In the genomic region with DNA sequence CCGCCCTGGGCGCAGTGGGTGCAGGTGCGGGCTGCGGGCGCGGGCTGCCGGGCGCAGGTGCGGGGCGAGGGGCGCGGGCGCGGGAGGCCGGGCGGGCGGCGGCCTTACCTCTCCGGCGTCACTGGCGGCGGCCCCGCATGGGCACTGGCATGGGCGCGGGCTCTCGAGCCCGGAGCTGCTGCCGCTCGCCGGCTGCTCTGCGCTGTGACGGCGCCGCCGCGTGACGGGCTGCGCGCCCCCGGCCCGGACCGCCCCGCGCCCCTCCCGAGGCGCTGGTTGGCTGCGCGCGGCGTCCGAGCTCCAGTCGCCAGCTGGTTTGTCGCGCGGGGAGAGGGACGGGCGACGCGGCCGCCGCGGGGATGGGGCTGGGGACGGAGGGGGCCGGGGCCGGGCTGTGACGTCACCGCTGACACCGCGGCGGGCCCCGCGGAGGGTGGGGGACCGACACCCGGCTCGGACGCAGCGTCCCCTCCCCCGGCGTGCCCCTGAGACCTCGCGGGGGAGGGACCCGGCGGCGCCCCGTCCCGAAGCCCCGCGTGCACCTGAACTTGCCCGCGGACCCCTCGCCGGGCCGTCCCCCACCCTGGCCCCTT, we compare ENCODE assay signal across 1 cellular context.
TF ChIP-seq lines count a peak whose summit lies in the region.

A gene with protein sequence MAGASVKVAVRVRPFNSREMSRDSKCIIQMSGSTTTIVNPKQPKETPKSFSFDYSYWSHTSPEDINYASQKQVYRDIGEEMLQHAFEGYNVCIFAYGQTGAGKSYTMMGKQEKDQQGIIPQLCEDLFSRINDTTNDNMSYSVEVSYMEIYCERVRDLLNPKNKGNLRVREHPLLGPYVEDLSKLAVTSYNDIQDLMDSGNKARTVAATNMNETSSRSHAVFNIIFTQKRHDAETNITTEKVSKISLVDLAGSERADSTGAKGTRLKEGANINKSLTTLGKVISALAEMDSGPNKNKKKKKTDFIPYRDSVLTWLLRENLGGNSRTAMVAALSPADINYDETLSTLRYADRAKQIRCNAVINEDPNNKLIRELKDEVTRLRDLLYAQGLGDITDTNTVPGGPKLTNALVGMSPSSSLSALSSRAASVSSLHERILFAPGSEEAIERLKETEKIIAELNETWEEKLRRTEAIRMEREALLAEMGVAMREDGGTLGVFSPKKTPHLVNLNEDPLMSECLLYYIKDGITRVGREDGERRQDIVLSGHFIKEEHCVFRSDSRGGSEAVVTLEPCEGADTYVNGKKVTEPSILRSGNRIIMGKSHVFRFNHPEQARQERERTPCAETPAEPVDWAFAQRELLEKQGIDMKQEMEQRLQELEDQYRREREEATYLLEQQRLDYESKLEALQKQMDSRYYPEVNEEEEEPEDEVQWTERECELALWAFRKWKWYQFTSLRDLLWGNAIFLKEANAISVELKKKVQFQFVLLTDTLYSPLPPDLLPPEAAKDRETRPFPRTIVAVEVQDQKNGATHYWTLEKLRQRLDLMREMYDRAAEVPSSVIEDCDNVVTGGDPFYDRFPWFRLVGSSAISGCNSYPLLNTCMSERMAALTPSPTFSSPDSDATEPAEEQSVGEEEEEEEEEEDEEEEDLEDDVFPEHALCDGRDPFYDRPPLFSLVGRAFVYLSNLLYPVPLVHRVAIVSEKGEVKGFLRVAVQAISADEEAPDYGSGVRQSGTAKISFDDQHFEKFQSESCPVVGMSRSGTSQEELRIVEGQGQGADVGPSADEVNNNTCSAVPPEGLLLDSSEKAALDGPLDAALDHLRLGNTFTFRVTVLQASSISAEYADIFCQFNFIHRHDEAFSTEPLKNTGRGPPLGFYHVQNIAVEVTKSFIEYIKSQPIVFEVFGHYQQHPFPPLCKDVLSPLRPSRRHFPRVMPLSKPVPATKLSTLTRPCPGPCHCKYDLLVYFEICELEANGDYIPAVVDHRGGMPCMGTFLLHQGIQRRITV (N-terminal part only) (minus strand): TSS at position 206 of the 593 bp plus-strand sequence. CDS start 22,467 bp downstream, outside the sequence.

TF ChIP-seq in WTC11, 78 proteins besides CTCF, POLR2A, EP300 and RAD21 (continued from another document):
- 0 out of 2 replicates have a peak, but pooled peaks have one; percentile 36 for TF ChIP-seq ARID4B (CRISPR knock-in tag; IDR thresholded peaks at IDR 0.05; ENCODE audit: borderline replicate concordance)
- no peak for TF ChIP-seq TCF7 (CRISPR knock-in tag; IDR thresholded peaks at IDR 0.05; ENCODE audit: low read depth)
- TF ChIP-seq ZNF219 (CRISPR knock-in tag; IDR thresholded peaks at IDR 0.05; ENCODE audit: borderline replicate concordance): 0 out of 2 replicates have a peak, but pooled peaks have one; percentile 48
- TF ChIP-seq ZSCAN18 (CRISPR knock-in tag; IDR thresholded peaks at IDR 0.05): no peak
- peak; percentile 58; the same call in 1 of the 2 replicates for TF ChIP-seq FOXP1 (CRISPR knock-in tag; IDR thresholded peaks at IDR 0.05; ENCODE audit: borderline replicate concordance)
- TF ChIP-seq E2F1 (CRISPR knock-in tag; IDR thresholded peaks at IDR 0.05): no peak
- TF ChIP-seq IRF1 (CRISPR knock-in tag; IDR thresholded peaks at IDR 0.05): no peak
